In the genomic region with DNA sequence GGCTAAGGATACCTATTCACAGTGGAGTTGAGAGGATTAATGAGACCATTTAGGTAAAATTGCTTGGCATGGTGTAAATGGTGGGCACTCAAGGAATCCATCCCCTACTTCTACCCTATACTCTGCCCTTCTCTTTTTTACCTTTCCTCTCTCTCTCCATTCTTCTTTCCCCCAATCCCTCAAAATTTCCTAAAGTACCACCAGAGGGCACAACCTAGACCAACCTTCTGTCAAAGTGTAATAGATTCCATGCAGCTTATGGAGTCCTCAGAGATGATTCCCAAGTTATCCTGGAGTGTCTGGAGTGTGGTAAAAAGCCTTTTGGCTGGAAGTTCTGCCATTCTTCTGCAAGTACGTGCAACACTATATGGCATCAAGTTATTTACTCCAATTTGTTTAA, we compare ENCODE assay signal across 14 cellular contexts. TPM values are rescaled to one million over a fixed set of nuclear protein-coding genes. Genes with fewer than 3 reads are reported as not detected.
DNase-seq lines count a peak whose midpoint lies in the region; ATAC-seq and TF ChIP-seq lines count a peak whose summit lies in the region.
"Had no signal": no experiment of that assay in that cellular context is flagged by ENCODE, and none has a peak within 500 bp of the region (broad histone marks: within the 10 kb centered on the region; RNA-seq: fewer than 3 reads in every experiment).

No MANE protein-coding gene starts in this region.

- no peaks in the 10 kb centered on the region for H3K9me2 ChIP-seq in GM23248 (ENCODE audit: insufficient read depth)

- H3K36me3 ChIP-seq in GM23248 (ENCODE audit: low read depth), result no peaks in the 10 kb centered on the region
- H3K36me3 ChIP-seq in osteoblast (ENCODE audit: insufficient read depth, low read length), result no peaks in the 10 kb centered on the region
- H3K36me3 ChIP-seq: heart left ventricle had no signal

- intact Hi-C loops in posterior cingulate gyrus (cut with DNase I), result no loop called here
- intact Hi-C loops in activated CD4-positive, alpha-beta memory T cell treated with anti-CD3 and anti-CD28 coated beads for 36 hours (cut with micrococcal nuclease), result no loop called here

- peaks cover 6% of the 10 kb centered on the region for H3K4me1 ChIP-seq in GM23248 (ENCODE audit: insufficient read depth)
- no peaks in the 10 kb centered on the region for H3K4me1 ChIP-seq in osteoblast (ENCODE audit: insufficient read depth, low read length)
- H3K4me1 ChIP-seq: Caco-2 had no signal

- WGBS in GM23248 (ENCODE audit: low coverage in 1 of 2, low lambda C conversion rate in 2 of 2, missing lambda C conversion rate in 2 of 2), 2 experiments, result 18 to 31% methylated on average over 1 of the region's 1 CpG

- no peak overlapping the region for H3K27ac Mint-ChIP-seq in activated CD4-positive, alpha-beta memory T cell treated with anti-CD3 and anti-CD28 coated beads for 36 hours
- H3K27ac Mint-ChIP-seq: activated CD8-positive, alpha-beta memory T cell treated with anti-CD3 and anti-CD28 coated beads, Interleukin-2, amount 10 ng/mL, durations not matched to agents 7 days and 5 days had no signal

- TF ChIP-seq CTCF in epithelial cell of proximal tubule (conservative IDR thresholded peaks at IDR 0.05; ENCODE audit: low read depth, low read length) (peak; percentile 52), osteoblast (IDR thresholded peaks at IDR 0.05; ENCODE audit: extremely low read depth, low read depth, low read length) (peak; percentile 36)

- POLR2A ChIA-PET in activated CD4-positive, alpha-beta memory T cell treated with anti-CD3 and anti-CD28 coated beads for 36 hours (lab: Charles Lee), result no interaction called here

- no peaks in the 10 kb centered on the region for H3K79me2 ChIP-seq in GM23248 (ENCODE audit: insufficient read depth)
- H3K79me2 ChIP-seq in osteoblast (ENCODE audit: insufficient read depth, low read length), result no peaks in the 10 kb centered on the region

- H3K9me3 ChIP-seq in GM23248 (ENCODE audit: low read depth) (no peaks in the 10 kb centered on the region), osteoblast (ENCODE audit: low read depth, low read length) (no peaks in the 10 kb centered on the region)
- H3K9me3 ChIP-seq: Caco-2, heart left ventricle had no signal

- no peak overlapping the region for H3K27ac ChIP-seq in GM23248
- no peak overlapping the region for H3K27ac ChIP-seq in osteoblast (ENCODE audit: low read depth, low read length)
- H3K27ac ChIP-seq: heart left ventricle had no signal

- no peak overlapping the region for H3K4me2 ChIP-seq in GM23248 (ENCODE audit: unreplicated experiment)
- no peak overlapping the region for H3K4me2 ChIP-seq in osteoblast (ENCODE audit: insufficient read depth, low read length)

- ATAC-seq in HG03571 (IDR thresholded peaks at IDR 0.05; ENCODE audit: unreplicated experiment), result no peak
- ATAC-seq: activated CD8-positive, alpha-beta memory T cell treated with anti-CD3 and anti-CD28 coated beads, Interleukin-2, amount 10 ng/mL, durations not matched to agents 7 days and 5 days; heart left ventricle had no signal

- peaks cover 9% of the 10 kb centered on the region; the same call in 1 of the 2 replicates for H3F3A ChIP-seq in GM23248 (ENCODE audit: insufficient read depth)

- DNase-seq in GM23248 (peak; percentile 19), NCI-H460 (ENCODE audit: extremely low read depth, low read depth) (peak; percentile 2), epithelial cell of proximal tubule (ENCODE audit: low read depth) (no peak), osteoblast (ENCODE audit: insufficient read length, low spot score, missing footprints) (peak; percentile 8), posterior cingulate gyrus (no peak)
- DNase-seq in activated CD4-positive, alpha-beta memory T cell treated with anti-CD3 and anti-CD28 coated beads for 36 hours, result no peak
- DNase-seq: activated CD8-positive, alpha-beta memory T cell treated with anti-CD3 and anti-CD28 coated beads, Interleukin-2, amount 10 ng/mL, durations not matched to agents 7 days and 5 days; activated naive CD4-positive, alpha-beta T cell treated with Interleukin-2 at 50 U/mL for 16 hours; Caco-2; heart left ventricle; SIG-M5; substantia nigra had no signal

- H3K9ac ChIP-seq in GM23248, result no peak overlapping the region

- no peaks in the 10 kb centered on the region for H4K20me1 ChIP-seq in GM23248 (ENCODE audit: insufficient read depth)
- H4K20me1 ChIP-seq in osteoblast (ENCODE audit: insufficient read depth, low read length), result no peaks in the 10 kb centered on the region

- in situ Hi-C loops in GM23248 (cut with MboI), result no loop called here

- H3K36me3 Mint-ChIP-seq in activated CD4-positive, alpha-beta memory T cell treated with anti-CD3 and anti-CD28 coated beads for 36 hours, result no peaks in the 10 kb centered on the region
- H3K36me3 Mint-ChIP-seq: activated CD8-positive, alpha-beta memory T cell treated with anti-CD3 and anti-CD28 coated beads, Interleukin-2, amount 10 ng/mL, durations not matched to agents 7 days and 5 days had no signal

- H3K27me3 ChIP-seq in GM23248 (replicated peaks; ENCODE audit: insufficient read depth) (no peaks in the 10 kb centered on the region), osteoblast (ENCODE audit: insufficient read depth, low read length) (peaks cover 5% of the 10 kb centered on the region)
- H3K27me3 ChIP-seq: heart left ventricle had no signal

- H3K4me3 ChIP-seq in GM23248 (no peak overlapping the region), epithelial cell of proximal tubule (ENCODE audit: low read depth, low read length) (no peak overlapping the region), osteoblast (ENCODE audit: insufficient read depth, low read length) (no peak overlapping the region)
- H3K4me3 ChIP-seq: heart left ventricle had no signal

- no peaks in the 10 kb centered on the region for H3K4me1 Mint-ChIP-seq in activated CD4-positive, alpha-beta memory T cell treated with anti-CD3 and anti-CD28 coated beads for 36 hours (ENCODE audit: low read depth)
- H3K4me1 Mint-ChIP-seq: activated CD8-positive, alpha-beta memory T cell treated with anti-CD3 and anti-CD28 coated beads, Interleukin-2, amount 10 ng/mL, durations not matched to agents 7 days and 5 days had no signal

- H3K9me3 Mint-ChIP-seq in activated CD4-positive, alpha-beta memory T cell treated with anti-CD3 and anti-CD28 coated beads for 36 hours, result peaks cover under 1% of the 10 kb centered on the region

- H2AFZ ChIP-seq in GM23248, result no peak overlapping the region
- no peak overlapping the region for H2AFZ ChIP-seq in osteoblast (ENCODE audit: low read length)

- CTCF ChIA-PET in activated CD4-positive, alpha-beta memory T cell treated with anti-CD3 and anti-CD28 coated beads for 36 hours (lab: Charles Lee), result no interaction called here

- H3K27me3 Mint-ChIP-seq in activated CD4-positive, alpha-beta memory T cell treated with anti-CD3 and anti-CD28 coated beads for 36 hours, result peaks cover 5% of the 10 kb centered on the region

- no peak overlapping the region for H3K4me3 Mint-ChIP-seq in activated CD4-positive, alpha-beta memory T cell treated with anti-CD3 and anti-CD28 coated beads for 36 hours
- H3K4me3 Mint-ChIP-seq: activated CD8-positive, alpha-beta memory T cell treated with anti-CD3 and anti-CD28 coated beads, Interleukin-2, amount 10 ng/mL, durations not matched to agents 7 days and 5 days had no signal

RNA-seq across cellular contexts. Expression of a gene that starts 33.0 kb away (rescaled TPM):
- not detected in 2 replicates for total RNA-seq in GM23248 (2014; rRNA removed; shearing (Covaris generic))
- polyA plus RNA-seq in GM23248 (2016; fragmentation: Nextera tagmentation; extraction: Ambion mirVana), result not detected in 2 replicates
- not detected in 2 replicates for total RNA-seq in NCI-H460 (2014; rRNA removed; shearing (Covaris generic))
- not detected in 2 replicates for polyA plus RNA-seq in NCI-H460 (2014; cell fraction: nucleus; rRNA removed)
- total RNA-seq in epithelial cell of proximal tubule (not detected in 2 replicates), osteoblast (not detected in 2 replicates)
- not detected for total RNA-seq in activated CD4-positive, alpha-beta memory T cell treated with anti-CD3 and anti-CD28 coated beads for 36 hours
- total RNA-seq: activated CD8-positive, alpha-beta memory T cell treated with anti-CD3 and anti-CD28 coated beads, Interleukin-2, amount 10 ng/mL, durations not matched to agents 7 days and 5 days; Caco-2; heart left ventricle; lung microvascular endothelial cell had no signal
- polyA plus RNA-seq: heart left ventricle had no signal

Comparison
In these comparisons a context has a peak if more than half of its experiments do, and no peak if none do; other contexts are left out.
1. DNase-seq: peak in GM23248 (single experiment), NCI-H460 (single experiment) and osteoblast (single experiment); none in epithelial cell of proximal tubule (single experiment), posterior cingulate gyrus (0 of 10) and activated CD4-positive, alpha-beta memory T cell treated with anti-CD3 and anti-CD28 coated beads for 36 hours (single experiment).